In the genomic region with DNA sequence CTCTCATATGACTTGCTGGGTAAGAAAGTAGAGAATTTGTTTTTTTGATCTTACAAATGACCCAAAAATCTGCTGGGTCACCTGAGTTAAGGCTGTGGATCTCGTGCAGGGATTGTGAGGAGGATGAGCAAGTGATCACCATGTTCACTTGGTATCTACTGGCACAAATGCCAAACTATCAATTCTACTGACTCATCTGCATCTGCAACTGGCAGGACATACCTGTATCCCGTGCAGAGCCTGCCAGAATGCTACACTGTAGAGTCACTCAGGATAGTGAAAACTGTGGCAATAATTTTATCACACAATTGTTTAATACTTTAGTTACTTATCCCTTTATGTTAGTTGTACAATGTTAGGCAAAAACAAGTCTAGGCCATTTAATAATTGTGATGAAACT, we compare ENCODE assay signal across 14 cellular contexts.
DNase-seq lines count a peak whose midpoint lies in the region; ATAC-seq and TF ChIP-seq lines count a peak whose summit lies in the region.
"Had no signal": no experiment of that assay in that cellular context is flagged by ENCODE, and none has a peak within 500 bp of the region (broad histone marks: within the 10 kb centered on the region; RNA-seq: fewer than 3 reads in every experiment).

No MANE protein-coding gene starts in this region.

- no peaks in the 10 kb centered on the region for H3K27me3 ChIP-seq in psoas muscle (ENCODE audit: insufficient read depth in 3 of 3, low read length in 2 of 3)

- H3K27ac ChIP-seq in psoas muscle, result no peak overlapping the region
- H3K27ac ChIP-seq: GM23248 had no signal

- DNase-seq in psoas muscle (no peak), D341Med (ENCODE audit: low spot score) (no peak), foreskin melanocyte (no peak), iPS-NIHi7 (ENCODE audit: extremely low spot score) (no peak)
- DNase-seq: Calu3; CD4-positive, alpha-beta memory T cell; COR-L47; DMS153; DND-41; GM23248; H7; HCEC 1CT had no signal

- H3K27ac Mint-ChIP-seq in brain, result peak overlapping the region in 3 of 5 experiments; percentile 1 to 71 (median 38)

- no peaks in the 10 kb centered on the region for H3K36me3 ChIP-seq in psoas muscle (ENCODE audit: insufficient read depth in 1 of 2, low read depth in 1 of 2)

- no peaks in the 10 kb centered on the region for H3K9me3 Mint-ChIP-seq in brain
- H3K9me3 Mint-ChIP-seq: CD4-positive, alpha-beta memory T cell had no signal

- H3K4me1 ChIP-seq in psoas muscle, result peaks cover 20% of the 10 kb centered on the region

- H3K4me3 Mint-ChIP-seq in brain, result no peak overlapping the region
- H3K4me3 Mint-ChIP-seq: CD4-positive, alpha-beta memory T cell had no signal

- H3K4me3 ChIP-seq in psoas muscle, result no peak overlapping the region
- H3K4me3 ChIP-seq: GM23248 had no signal

- peaks cover 27% of the 10 kb centered on the region for H3K4me1 Mint-ChIP-seq in brain

- no peak for TF ChIP-seq CTCF in brain (conservative IDR thresholded peaks at IDR 0.05)
- no peak for TF ChIP-seq CTCF in psoas muscle (IDR thresholded peaks at IDR 0.05)

- ATAC-seq in esophagus mucosa, result peak; percentile 48
- peak in 3 of 4 donors; percentile 61 to 73 (median 66) for ATAC-seq in psoas muscle

- peaks cover 15% of the 10 kb centered on the region for H3K36me3 Mint-ChIP-seq in brain

- intact Hi-C loops in psoas muscle (cut with DNase I), result loop anchor here in 1 of 2 donors (5.0 kb wide), 1 partner anchor 66 kb away; no protein-coding TSS in a partner anchor

- no peaks in the 10 kb centered on the region for H3K9me3 ChIP-seq in psoas muscle

- 30 to 55% (median 31%) methylated on average over 2 of the region's 2 CpGs for WGBS in psoas muscle, 3 donors

- H3K27me3 Mint-ChIP-seq in brain, result no peaks in the 10 kb centered on the region
- H3K27me3 Mint-ChIP-seq: CD4-positive, alpha-beta memory T cell had no signal
